In the genomic region with DNA sequence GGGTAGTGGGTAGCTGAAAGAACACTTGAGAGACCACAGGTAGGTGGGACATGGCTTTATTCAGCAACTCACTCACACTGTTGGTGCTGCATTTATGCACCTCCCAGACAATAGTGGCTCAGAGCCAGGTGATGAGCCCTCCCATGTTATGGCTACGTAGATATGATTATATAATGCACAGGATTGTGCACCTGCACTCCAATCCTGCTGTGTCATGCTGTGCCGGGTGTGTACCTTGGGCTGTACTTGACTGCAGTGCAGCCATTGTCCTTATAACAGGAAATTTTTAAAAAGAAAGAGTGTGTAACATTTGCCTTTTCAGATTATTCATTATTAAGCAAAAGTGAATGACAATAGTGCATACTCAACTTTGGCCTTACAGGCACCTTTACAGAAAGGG, we compare ENCODE assay signal across 1 cellular context.
TF ChIP-seq lines count a peak whose summit lies in the region.

No MANE protein-coding gene starts in this region.

TF ChIP-seq in GM23338, 12 proteins besides CTCF, POLR2A, EP300 and RAD21 (continued from another document):
- TF ChIP-seq, protein P1, sequence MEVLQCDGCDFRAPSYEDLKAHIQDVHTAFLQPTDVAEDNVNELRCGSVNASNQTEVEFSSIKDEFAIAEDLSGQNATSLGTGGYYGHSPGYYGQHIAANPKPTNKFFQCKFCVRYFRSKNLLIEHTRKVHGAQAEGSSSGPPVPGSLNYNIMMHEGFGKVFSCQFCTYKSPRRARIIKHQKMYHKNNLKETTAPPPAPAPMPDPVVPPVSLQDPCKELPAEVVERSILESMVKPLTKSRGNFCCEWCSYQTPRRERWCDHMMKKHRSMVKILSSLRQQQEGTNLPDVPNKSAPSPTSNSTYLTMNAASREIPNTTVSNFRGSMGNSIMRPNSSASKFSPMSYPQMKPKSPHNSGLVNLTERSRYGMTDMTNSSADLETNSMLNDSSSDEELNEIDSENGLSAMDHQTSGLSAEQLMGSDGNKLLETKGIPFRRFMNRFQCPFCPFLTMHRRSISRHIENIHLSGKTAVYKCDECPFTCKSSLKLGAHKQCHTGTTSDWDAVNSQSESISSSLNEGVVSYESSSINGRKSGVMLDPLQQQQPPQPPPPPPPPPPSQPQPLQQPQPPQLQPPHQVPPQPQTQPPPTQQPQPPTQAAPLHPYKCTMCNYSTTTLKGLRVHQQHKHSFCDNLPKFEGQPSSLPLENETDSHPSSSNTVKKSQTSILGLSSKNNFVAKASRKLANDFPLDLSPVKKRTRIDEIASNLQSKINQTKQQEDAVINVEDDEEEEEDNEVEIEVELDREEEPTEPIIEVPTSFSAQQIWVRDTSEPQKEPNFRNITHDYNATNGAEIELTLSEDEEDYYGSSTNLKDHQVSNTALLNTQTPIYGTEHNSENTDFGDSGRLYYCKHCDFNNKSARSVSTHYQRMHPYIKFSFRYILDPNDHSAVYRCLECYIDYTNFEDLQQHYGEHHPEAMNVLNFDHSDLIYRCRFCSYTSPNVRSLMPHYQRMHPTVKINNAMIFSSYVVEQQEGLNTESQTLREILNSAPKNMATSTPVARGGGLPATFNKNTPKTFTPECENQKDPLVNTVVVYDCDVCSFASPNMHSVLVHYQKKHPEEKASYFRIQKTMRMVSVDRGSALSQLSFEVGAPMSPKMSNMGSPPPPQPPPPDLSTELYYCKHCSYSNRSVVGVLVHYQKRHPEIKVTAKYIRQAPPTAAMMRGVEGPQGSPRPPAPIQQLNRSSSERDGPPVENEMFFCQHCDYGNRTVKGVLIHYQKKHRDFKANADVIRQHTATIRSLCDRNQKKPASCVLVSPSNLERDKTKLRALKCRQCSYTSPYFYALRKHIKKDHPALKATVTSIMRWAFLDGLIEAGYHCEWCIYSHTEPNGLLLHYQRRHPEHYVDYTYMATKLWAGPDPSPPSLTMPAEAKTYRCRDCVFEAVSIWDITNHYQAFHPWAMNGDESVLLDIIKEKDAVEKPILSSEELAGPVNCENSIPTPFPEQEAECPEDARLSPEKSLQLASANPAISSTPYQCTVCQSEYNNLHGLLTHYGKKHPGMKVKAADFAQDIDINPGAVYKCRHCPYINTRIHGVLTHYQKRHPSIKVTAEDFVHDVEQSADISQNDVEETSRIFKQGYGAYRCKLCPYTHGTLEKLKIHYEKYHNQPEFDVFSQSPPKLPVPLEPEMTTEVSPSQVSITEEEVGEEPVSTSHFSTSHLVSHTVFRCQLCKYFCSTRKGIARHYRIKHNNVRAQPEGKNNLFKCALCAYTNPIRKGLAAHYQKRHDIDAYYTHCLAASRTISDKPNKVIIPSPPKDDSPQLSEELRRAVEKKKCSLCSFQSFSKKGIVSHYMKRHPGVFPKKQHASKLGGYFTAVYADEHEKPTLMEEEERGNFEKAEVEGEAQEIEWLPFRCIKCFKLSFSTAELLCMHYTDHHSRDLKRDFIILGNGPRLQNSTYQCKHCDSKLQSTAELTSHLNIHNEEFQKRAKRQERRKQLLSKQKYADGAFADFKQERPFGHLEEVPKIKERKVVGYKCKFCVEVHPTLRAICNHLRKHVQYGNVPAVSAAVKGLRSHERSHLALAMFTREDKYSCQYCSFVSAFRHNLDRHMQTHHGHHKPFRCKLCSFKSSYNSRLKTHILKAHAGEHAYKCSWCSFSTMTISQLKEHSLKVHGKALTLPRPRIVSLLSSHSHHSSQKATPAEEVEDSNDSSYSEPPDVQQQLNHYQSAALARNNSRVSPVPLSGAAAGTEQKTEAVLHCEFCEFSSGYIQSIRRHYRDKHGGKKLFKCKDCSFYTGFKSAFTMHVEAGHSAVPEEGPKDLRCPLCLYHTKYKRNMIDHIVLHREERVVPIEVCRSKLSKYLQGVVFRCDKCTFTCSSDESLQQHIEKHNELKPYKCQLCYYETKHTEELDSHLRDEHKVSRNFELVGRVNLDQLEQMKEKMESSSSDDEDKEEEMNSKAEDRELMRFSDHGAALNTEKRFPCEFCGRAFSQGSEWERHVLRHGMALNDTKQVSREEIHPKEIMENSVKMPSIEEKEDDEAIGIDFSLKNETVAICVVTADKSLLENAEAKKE (CRISPR knock-in tag; IDR thresholded peaks at IDR 0.05), result no peak
- no peak for TF ChIP-seq ZNF331 (CRISPR knock-in tag; IDR thresholded peaks at IDR 0.05; ENCODE audit: low read depth)
- TF ChIP-seq, protein P2, sequence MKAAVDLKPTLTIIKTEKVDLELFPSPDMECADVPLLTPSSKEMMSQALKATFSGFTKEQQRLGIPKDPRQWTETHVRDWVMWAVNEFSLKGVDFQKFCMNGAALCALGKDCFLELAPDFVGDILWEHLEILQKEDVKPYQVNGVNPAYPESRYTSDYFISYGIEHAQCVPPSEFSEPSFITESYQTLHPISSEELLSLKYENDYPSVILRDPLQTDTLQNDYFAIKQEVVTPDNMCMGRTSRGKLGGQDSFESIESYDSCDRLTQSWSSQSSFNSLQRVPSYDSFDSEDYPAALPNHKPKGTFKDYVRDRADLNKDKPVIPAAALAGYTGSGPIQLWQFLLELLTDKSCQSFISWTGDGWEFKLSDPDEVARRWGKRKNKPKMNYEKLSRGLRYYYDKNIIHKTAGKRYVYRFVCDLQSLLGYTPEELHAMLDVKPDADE (IDR thresholded peaks at IDR 0.05), result no peak
- no peak for TF ChIP-seq JUNB (IDR thresholded peaks at IDR 0.05; ENCODE audit: unreplicated experiment)
- no peak for TF ChIP-seq NANOG (IDR thresholded peaks at IDR 0.05; ENCODE audit: borderline replicate concordance)
- TF ChIP-seq CREB1 (CRISPR knock-in tag; IDR thresholded peaks at IDR 0.05; ENCODE audit: low read depth), result no peak
